16 cellular contexts compared by ENCODE assay signal in the genomic region with DNA sequence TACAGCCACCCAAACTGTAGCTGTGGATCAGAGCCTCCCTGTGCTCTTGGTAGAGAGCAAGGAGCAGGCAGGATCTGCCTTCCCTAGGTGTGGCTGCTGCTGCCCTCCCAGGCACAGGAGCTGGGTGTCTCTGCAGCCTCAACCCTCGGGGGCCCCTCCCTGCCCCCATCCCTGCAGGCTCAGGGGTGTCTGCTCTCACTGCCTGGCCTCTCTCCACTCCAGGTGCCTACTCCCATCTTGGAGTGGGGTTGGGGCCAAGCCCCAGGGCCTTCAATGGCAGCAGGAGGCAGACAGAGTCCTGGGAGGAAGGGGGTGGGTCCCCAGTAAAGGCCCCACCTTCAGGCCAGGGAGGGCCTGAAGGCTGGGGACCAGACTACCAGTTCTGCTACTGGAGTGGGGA.
DNase-seq lines count a peak whose midpoint lies in the region; ATAC-seq and TF ChIP-seq lines count a peak whose summit lies in the region.
"Had no signal": no experiment of that assay in that cellular context is flagged by ENCODE, and none has a peak within 500 bp of the region (broad histone marks: within the 10 kb centered on the region; RNA-seq: fewer than 3 reads in every experiment).

No MANE protein-coding gene starts in this region.

- DNase-seq in ecto neural progenitor cell (ENCODE audit: low spot score), result peak; percentile 20
- peak; percentile 77 for DNase-seq in esophagus muscularis mucosa (ENCODE audit: extremely low spot score)
- no peak for DNase-seq in neuronal stem cell (ENCODE audit: low spot score)
- DNase-seq in aorta, result no peak
- DNase-seq in iPS-NIHi7 (ENCODE audit: extremely low spot score), result no peak
- no peak for DNase-seq in GM03348 (ENCODE audit: low spot score)
- DNase-seq: ACHN; BE2C; C1 segment of cervical spinal cord; CD4-positive, CD25-positive, alpha-beta regulatory T cell; CD8-positive, alpha-beta memory T cell; COR-L47; DMS 273 treated with DMSO at 0.1 percent for 48 hours; GOT3; H9 had no signal

- peak overlapping the region; percentile 47 for H3K23ac ChIP-seq in neuronal stem cell (ENCODE audit: low read depth, low read length, poor library complexity)

- no peak overlapping the region for H3K4me3 ChIP-seq in esophagus muscularis mucosa
- no peak overlapping the region for H3K4me3 ChIP-seq in neuronal stem cell (ENCODE audit: low read length in 2 of 2)
- H3K4me3 ChIP-seq in aorta (ENCODE audit: low read length in 2 of 2), result no peak overlapping the region

- no peaks in the 10 kb centered on the region for H3K9me3 ChIP-seq in esophagus muscularis mucosa
- no peaks in the 10 kb centered on the region for H3K9me3 ChIP-seq in neuronal stem cell (replicated peaks in 1 of 2; ENCODE audit: control insufficient read depth in 2 of 2, insufficient read depth in 1 of 2, low read depth in 1 of 2, low read length in 2 of 2)
- no peaks in the 10 kb centered on the region for H3K9me3 ChIP-seq in aorta (ENCODE audit: control insufficient read depth, low read length)
- H3K9me3 ChIP-seq: BE2C had no signal

- H3K79me1 ChIP-seq in neuronal stem cell (ENCODE audit: low read depth, low read length), result no peaks in the 10 kb centered on the region

- no peak overlapping the region for H4K8ac ChIP-seq in neuronal stem cell (ENCODE audit: low read depth, low read length)

- peak overlapping the region; percentile 36 for H3K18ac ChIP-seq in neuronal stem cell (ENCODE audit: low read length)

- H3K4ac ChIP-seq in neuronal stem cell (ENCODE audit: low read length), result no peak overlapping the region

- ATAC-seq in aorta (ENCODE audit: low FRiP score) (peak; percentile 27), GM19467 (IDR thresholded peaks at IDR 0.05; ENCODE audit: unreplicated experiment) (no peak)

- H2AK5ac ChIP-seq in neuronal stem cell (ENCODE audit: low read depth, low read length), result no peak overlapping the region

- no peak for TF ChIP-seq POLR2A in esophagus muscularis mucosa (IDR thresholded peaks at IDR 0.05; ENCODE audit: low read depth)

- H3K36me3 ChIP-seq in esophagus muscularis mucosa, result no peaks in the 10 kb centered on the region
- H3K36me3 ChIP-seq in neuronal stem cell (replicated peaks in 1 of 2; ENCODE audit: control insufficient read depth in 2 of 2, insufficient read depth in 2 of 2, low read length in 2 of 2), result no peaks in the 10 kb centered on the region
- no peaks in the 10 kb centered on the region for H3K36me3 ChIP-seq in aorta (ENCODE audit: control insufficient read depth in 1 of 2, insufficient read depth in 2 of 2, low read length in 1 of 2)
- H3K36me3 ChIP-seq: BE2C had no signal

- no peak overlapping the region for H2AFZ ChIP-seq in neuronal stem cell (ENCODE audit: low read length)

- H2BK15ac ChIP-seq in neuronal stem cell (ENCODE audit: low read length), result peak overlapping the region; percentile 53

- intact Hi-C loops in esophagus muscularis mucosa (cut with DNase I), result no loop called here
- intact Hi-C loops in aorta (cut with DNase I), result no loop called here

- no peak overlapping the region for H3K14ac ChIP-seq in neuronal stem cell (ENCODE audit: low read length)

- no peak overlapping the region for H3K27ac ChIP-seq in esophagus muscularis mucosa (replicated peaks in 1 of 4)
- H3K27ac ChIP-seq in neuronal stem cell (replicated peaks; ENCODE audit: low read length), result no peak overlapping the region
- H3K27ac ChIP-seq in aorta (ENCODE audit: low read depth in 1 of 2, low read length in 2 of 2), result no peak overlapping the region

- H3K4me2 ChIP-seq in neuronal stem cell (ENCODE audit: insufficient read depth, low read length, poor library complexity, severe bottlenecking), result no peak overlapping the region

- WGBS in esophagus muscularis mucosa, result no CpG with 5 or more reads among the region's 1 CpG
- WGBS in neuronal stem cell (ENCODE audit: extremely low coverage in 2 of 2, insufficient read length in 2 of 2, insufficient replicate concordance in 1 of 2), 2 donors, result no CpG with 5 or more reads among the region's 1 CpG
- 88 to 89% methylated on average over 1 of the region's 1 CpG for WGBS in aorta, 2 donors

- TF ChIP-seq CTCF in esophagus muscularis mucosa (IDR thresholded peaks at IDR 0.05), result no peak

- no peak overlapping the region for H2BK120ac ChIP-seq in neuronal stem cell (ENCODE audit: low read depth, low read length)

- TF ChIP-seq EP300 in esophagus muscularis mucosa (IDR thresholded peaks at IDR 0.05), result no peak

- H3K4me1 ChIP-seq in esophagus muscularis mucosa (no peaks in the 10 kb centered on the region), neuronal stem cell (ENCODE audit: control insufficient read depth in 2 of 2, insufficient read depth in 1 of 2, low read depth in 1 of 2, low read length in 2 of 2) (no peaks in the 10 kb centered on the region), aorta (ENCODE audit: control insufficient read depth in 1 of 2, insufficient read depth in 2 of 2, low read length in 2 of 2) (peaks cover 0 to 7% of the 10 kb centered on the region in 2 donors)
- H3K4me1 ChIP-seq: BE2C had no signal

- peak overlapping the region; percentile 50 for H2BK12ac ChIP-seq in neuronal stem cell (ENCODE audit: low read length)

- H3K27me3 ChIP-seq in esophagus muscularis mucosa, result no peaks in the 10 kb centered on the region
- no peaks in the 10 kb centered on the region for H3K27me3 ChIP-seq in neuronal stem cell (ENCODE audit: control insufficient read depth in 3 of 3, insufficient read depth in 3 of 3, low read depth in 1 of 3, low read length in 3 of 3)
- H3K27me3 ChIP-seq in aorta (ENCODE audit: control insufficient read depth in 1 of 2, insufficient read depth in 2 of 2, low read length in 1 of 2), result no peaks in the 10 kb centered on the region
- H3K27me3 ChIP-seq: BE2C had no signal

- H3K9ac ChIP-seq in neuronal stem cell (ENCODE audit: low read depth, low read length, poor library complexity), result no peak overlapping the region

- H2BK5ac ChIP-seq in neuronal stem cell (ENCODE audit: low read length), result no peak overlapping the region

- no peak overlapping the region for H4K91ac ChIP-seq in neuronal stem cell (ENCODE audit: low read depth, low read length, poor library complexity)

Comparison
In these comparisons a context has a peak if more than half of its experiments do, and no peak if none do; other contexts are left out.
1. DNase-seq: peak in ecto neural progenitor cell (single experiment) and esophagus muscularis mucosa (single experiment); none in neuronal stem cell (single experiment), aorta (0 of 2), iPS-NIHi7 (single experiment) and GM03348 (single experiment).